Comparison of ENCODE assay signal across 22 cellular contexts in the genomic region with DNA sequence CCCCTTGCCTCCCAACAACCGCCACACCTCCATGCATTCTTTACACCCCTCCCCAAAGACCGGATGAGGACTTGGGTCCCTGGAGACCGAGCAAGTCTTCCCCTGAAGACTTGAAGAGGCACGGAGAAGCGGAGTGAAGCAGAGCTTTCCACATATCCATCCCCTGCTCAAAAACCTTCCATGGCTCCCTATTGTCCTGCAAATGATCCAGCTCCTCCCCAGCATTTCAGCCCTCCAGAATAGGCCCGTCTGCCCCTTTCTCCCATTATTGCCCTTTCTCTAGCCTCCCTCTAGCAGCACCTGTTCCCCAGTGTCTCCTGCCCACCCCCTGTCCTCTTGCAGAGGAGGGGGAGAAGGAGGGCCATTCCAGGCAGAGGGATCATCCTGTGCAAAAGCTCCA. TPM values are rescaled to one million over a fixed set of nuclear protein-coding genes. Genes with fewer than 3 reads are reported as not detected.
DNase-seq lines count a peak whose midpoint lies in the region; ATAC-seq, FAIRE-seq and TF ChIP-seq lines count a peak whose summit lies in the region.
"Had no signal": no experiment of that assay in that cellular context is flagged by ENCODE, and none has a peak within 500 bp of the region (broad histone marks: within the 10 kb centered on the region; RNA-seq: fewer than 3 reads in every experiment).

No MANE protein-coding gene starts in this region.

- H2BK120ac ChIP-seq in neuronal stem cell (ENCODE audit: low read depth, low read length), result no peak overlapping the region

- no peak overlapping the region for H2BK5ac ChIP-seq in neuronal stem cell (ENCODE audit: low read length)

- no peak for ATAC-seq in activated naive CD8-positive, alpha-beta T cell treated with anti-CD3 and anti-CD28 coated beads, Interleukin-2, amount 10 ng/mL, durations not matched to agents 7 days and 5 days (ENCODE audit: low read depth)
- ATAC-seq in GM12878 (no peak), omental fat pad (ENCODE audit: low FRiP score) (no peak)
- ATAC-seq: GM23338, K562 had no signal

- H3K36me3 ChIP-seq in GM12878 (ENCODE audit: control insufficient read depth in 2 of 2, insufficient read depth in 2 of 2, low read length in 1 of 2) (no peaks in the 10 kb centered on the region), neuronal stem cell (replicated peaks in 1 of 2; ENCODE audit: control insufficient read depth in 2 of 2, insufficient read depth in 2 of 2, low read length in 2 of 2) (no peaks in the 10 kb centered on the region), tibial artery (no peaks in the 10 kb centered on the region)

- no peak for TF ChIP-seq RAD21 in GM12878 (IDR thresholded peaks at IDR 0.05; ENCODE audit: insufficient read depth, low read depth, low read length)

- no peak overlapping the region for H3K23ac ChIP-seq in neuronal stem cell (ENCODE audit: low read depth, low read length, poor library complexity)

- WGBS in GM12878 (ENCODE audit: insufficient coverage, insufficient replicate concordance, low lambda C conversion rate, missing lambda C conversion rate), result 7% methylated on average over 6 of the region's 6 CpGs
- no CpG with 5 or more reads among the region's 6 CpGs for WGBS in neuronal stem cell (ENCODE audit: extremely low coverage in 2 of 2, insufficient read length in 2 of 2, insufficient replicate concordance in 1 of 2), 2 donors

- H2AFZ ChIP-seq in GM12878 (ENCODE audit: control insufficient read depth, low read depth, low read length), result no peak overlapping the region
- H2AFZ ChIP-seq in neuronal stem cell (ENCODE audit: low read length), result no peak overlapping the region
- H2AFZ ChIP-seq: GM23338 had no signal

- TF ChIP-seq CTCF in GM12878 (IDR thresholded peaks at IDR 0.05 in 2 of 3, conservative IDR thresholded peaks at IDR 0.05 in 1 of 3; ENCODE audit: control insufficient read depth in 2 of 3, extremely low read depth in 1 of 3, insufficient read depth in 1 of 3, low read depth in 3 of 3, low read length in 3 of 3) (no peak), omental fat pad (IDR thresholded peaks at IDR 0.05) (no peak), tibial artery (IDR thresholded peaks at IDR 0.05) (no peak)

- H3K79me2 ChIP-seq in GM12878 (ENCODE audit: control insufficient read depth, insufficient read depth, low read length), result no peaks in the 10 kb centered on the region

- POLR2A ChIA-PET in activated naive CD8-positive, alpha-beta T cell treated with anti-CD3 and anti-CD28 coated beads, Interleukin-2, amount 10 ng/mL, durations not matched to agents 7 days and 5 days (lab: Charles Lee), result no interaction called here
- POLR2A ChIA-PET in GM12878 (lab: Charles Lee), result no interaction called here

- in situ Hi-C loops in GM12878 (cut with MboI), result no loop called here

- no peaks in the 10 kb centered on the region for H3K36me3 Mint-ChIP-seq in activated naive CD8-positive, alpha-beta T cell treated with anti-CD3 and anti-CD28 coated beads, Interleukin-2, amount 10 ng/mL, durations not matched to agents 7 days and 5 days
- no peaks in the 10 kb centered on the region for H3K36me3 Mint-ChIP-seq in activated naive CD8-positive, alpha-beta T cell treated with anti-CD3 and anti-CD28 coated beads for 36 hours
- H3K36me3 Mint-ChIP-seq: CD4-positive, CD25-positive, alpha-beta regulatory T cell; CD8-positive, alpha-beta memory T cell had no signal

- H4K91ac ChIP-seq in neuronal stem cell (ENCODE audit: low read depth, low read length, poor library complexity), result no peak overlapping the region

- no peaks in the 10 kb centered on the region for H3K4me1 Mint-ChIP-seq in activated naive CD8-positive, alpha-beta T cell treated with anti-CD3 and anti-CD28 coated beads, Interleukin-2, amount 10 ng/mL, durations not matched to agents 7 days and 5 days
- H3K4me1 Mint-ChIP-seq in activated naive CD8-positive, alpha-beta T cell treated with anti-CD3 and anti-CD28 coated beads for 36 hours, result no peaks in the 10 kb centered on the region
- H3K4me1 Mint-ChIP-seq: CD8-positive, alpha-beta memory T cell had no signal

- H3K27me3 ChIP-seq in GM12878 (replicated peaks in 1 of 2; ENCODE audit: control insufficient read depth in 2 of 2, insufficient read depth in 2 of 2, low read length in 1 of 2), result no peaks in the 10 kb centered on the region
- peaks cover 0 to 74% (median 8%) of the 10 kb centered on the region in 3 experiments for H3K27me3 ChIP-seq in neuronal stem cell (ENCODE audit: control insufficient read depth in 3 of 3, insufficient read depth in 3 of 3, low read depth in 1 of 3, low read length in 3 of 3)
- peaks cover 0 to 77% of the 10 kb centered on the region in 2 donors for H3K27me3 ChIP-seq in tibial artery

- no peak overlapping the region for H2BK15ac ChIP-seq in neuronal stem cell (ENCODE audit: low read length)

- H3K14ac ChIP-seq in neuronal stem cell (ENCODE audit: low read length), result no peak overlapping the region

- TF ChIP-seq EP300 in GM12878 (IDR thresholded peaks at IDR 0.05; ENCODE audit: borderline replicate concordance in 1 of 2, control insufficient read depth in 1 of 2, low read depth in 2 of 2, low read length in 2 of 2), result no peak

- H3K27me3 Mint-ChIP-seq in activated naive CD8-positive, alpha-beta T cell treated with anti-CD3 and anti-CD28 coated beads, Interleukin-2, amount 10 ng/mL, durations not matched to agents 7 days and 5 days, result peaks cover 10% of the 10 kb centered on the region
- no peaks in the 10 kb centered on the region for H3K27me3 Mint-ChIP-seq in activated naive CD8-positive, alpha-beta T cell treated with anti-CD3 and anti-CD28 coated beads for 36 hours

- H3K9me3 Mint-ChIP-seq in activated naive CD8-positive, alpha-beta T cell treated with anti-CD3 and anti-CD28 coated beads, Interleukin-2, amount 10 ng/mL, durations not matched to agents 7 days and 5 days, result no peaks in the 10 kb centered on the region
- H3K9me3 Mint-ChIP-seq in activated naive CD8-positive, alpha-beta T cell treated with anti-CD3 and anti-CD28 coated beads for 36 hours, result no peaks in the 10 kb centered on the region
- H3K9me3 Mint-ChIP-seq: CD8-positive, alpha-beta memory T cell; GM23338; H9 had no signal

- no peak overlapping the region for H3K4me3 Mint-ChIP-seq in activated naive CD8-positive, alpha-beta T cell treated with anti-CD3 and anti-CD28 coated beads, Interleukin-2, amount 10 ng/mL, durations not matched to agents 7 days and 5 days
- H3K4me3 Mint-ChIP-seq in activated naive CD8-positive, alpha-beta T cell treated with anti-CD3 and anti-CD28 coated beads for 36 hours, result no peak overlapping the region
- H3K4me3 Mint-ChIP-seq: CD4-positive, CD25-positive, alpha-beta regulatory T cell; CD8-positive, alpha-beta memory T cell; GM23338; H9 had no signal

- RAD21 ChIA-PET in GM12878 (lab: Charles Lee; ENCODE audit: unreplicated experiment), result interaction anchor here (1.2 kb wide), 1 partner anchor 24 kb away, joined by 3 read pairs; no protein-coding TSS in a partner anchor

- H3K4me1 ChIP-seq in GM12878 (ENCODE audit: control insufficient read depth, insufficient read depth, low read length), result peaks cover 21% of the 10 kb centered on the region
- peaks cover 0 to 16% of the 10 kb centered on the region in 2 donors for H3K4me1 ChIP-seq in neuronal stem cell (ENCODE audit: control insufficient read depth in 2 of 2, insufficient read depth in 1 of 2, low read depth in 1 of 2, low read length in 2 of 2)
- no peaks in the 10 kb centered on the region for H3K4me1 ChIP-seq in tibial artery

- H3K18ac ChIP-seq in neuronal stem cell (ENCODE audit: low read length), result peak overlapping the region; percentile 9

- H3K4me3 ChIP-seq in GM12878, result no peak overlapping the region
- no peak overlapping the region for H3K4me3 ChIP-seq in neuronal stem cell (ENCODE audit: low read length in 2 of 2)
- H3K4me3 ChIP-seq in tibial artery, result no peak overlapping the region
- H3K4me3 ChIP-seq: GM23338, K562 had no signal

- TF ChIP-seq POLR2A in GM12878 (IDR thresholded peaks at IDR 0.05; ENCODE audit: low read depth, low read length), result no peak

- H3K9me3 ChIP-seq in GM12878 (replicated peaks; ENCODE audit: control insufficient read depth, insufficient read depth, low read length) (no peaks in the 10 kb centered on the region), neuronal stem cell (replicated peaks in 1 of 2; ENCODE audit: control insufficient read depth in 2 of 2, insufficient read depth in 1 of 2, low read depth in 1 of 2, low read length in 2 of 2) (no peaks in the 10 kb centered on the region), tibial artery (no peaks in the 10 kb centered on the region)

- peak overlapping the region; percentile 56 for H3K27ac Mint-ChIP-seq in activated naive CD8-positive, alpha-beta T cell treated with anti-CD3 and anti-CD28 coated beads, Interleukin-2, amount 10 ng/mL, durations not matched to agents 7 days and 5 days
- H3K27ac Mint-ChIP-seq in activated naive CD8-positive, alpha-beta T cell treated with anti-CD3 and anti-CD28 coated beads for 36 hours, result no peak overlapping the region
- H3K27ac Mint-ChIP-seq: CD4-positive, CD25-positive, alpha-beta regulatory T cell; CD8-positive, alpha-beta memory T cell; GM23338; H9 had no signal

- FAIRE-seq in GM12878 (lab: Jason Lieb, UNC), result no peak
- FAIRE-seq: G401.6, GM18507, HTR-8/SVneo, K562 had no signal

- BruUV-seq in GM12878 (replicated peaks; lab: Mats Ljungman, UMichigan), result no TSS peak

- H3K27ac ChIP-seq in GM12878 (ENCODE audit: control insufficient read depth, insufficient read depth), result no peak overlapping the region
- H3K27ac ChIP-seq in neuronal stem cell (replicated peaks; ENCODE audit: low read length), result no peak overlapping the region
- H3K27ac ChIP-seq in tibial artery, result no peak overlapping the region
- H3K27ac ChIP-seq: 22Rv1 had no signal

- DNase-seq in activated naive CD8-positive, alpha-beta T cell treated with anti-CD3 and anti-CD28 coated beads, Interleukin-2, amount 10 ng/mL, durations not matched to agents 7 days and 5 days, result no peak
- no peak for DNase-seq in activated naive CD8-positive, alpha-beta T cell treated with anti-CD3 and anti-CD28 coated beads for 36 hours
- no peak for DNase-seq in GM12878 (ENCODE audit: low read depth, low spot score)
- no peak for DNase-seq in neuronal stem cell (ENCODE audit: low spot score)
- DNase-seq in omental fat pad (ENCODE audit: low spot score), result no peak
- no peak for DNase-seq in nucleus accumbens (lab: John Stamatoyannopoulos, UW)
- no peak for DNase-seq in tibial artery
- DNase-seq: C1 segment of cervical spinal cord; CD4-positive, CD25-positive, alpha-beta regulatory T cell; CD8-positive, alpha-beta memory T cell; COR-L47; DMS 273 treated with DMSO at 0.1 percent for 48 hours; DMS53; H9; IMR-90 had no signal

- CTCF ChIA-PET in GM12878 (lab: Yijun Ruan, JAX), result interaction anchor here (0.9 to 1.5 kb wide), 2 partner anchors 11 to 82 kb away, joined by 3 to 5 read pairs; no protein-coding TSS in a partner anchor

- no peak overlapping the region for H4K8ac ChIP-seq in neuronal stem cell (ENCODE audit: low read depth, low read length)

- intact Hi-C loops in GM12878 (cut with micrococcal nuclease; ENCODE audit: unreplicated experiment) (no loop called here), tibial artery (cut with DNase I; ENCODE audit: low total_unique reads) (no loop called here)

- no peaks in the 10 kb centered on the region for H3K79me1 ChIP-seq in neuronal stem cell (ENCODE audit: low read depth, low read length)

- H2AK5ac ChIP-seq in neuronal stem cell (ENCODE audit: low read depth, low read length), result peak overlapping the region; percentile 40

- no peak overlapping the region for H2BK12ac ChIP-seq in neuronal stem cell (ENCODE audit: low read length)

- H3K4me2 ChIP-seq in GM12878 (ENCODE audit: control insufficient read depth, insufficient read depth), result no peak overlapping the region
- H3K4me2 ChIP-seq in neuronal stem cell (ENCODE audit: insufficient read depth, low read length, poor library complexity, severe bottlenecking), result no peak overlapping the region
- H3K4me2 ChIP-seq: GM23338 had no signal

- H3K4ac ChIP-seq in neuronal stem cell (ENCODE audit: low read length), result no peak overlapping the region

- H3K9ac ChIP-seq in GM12878 (ENCODE audit: control insufficient read depth, insufficient read depth, low read length), result no peak overlapping the region
- H3K9ac ChIP-seq in neuronal stem cell (ENCODE audit: low read depth, low read length, poor library complexity), result no peak overlapping the region

- SMC1A ChIA-PET in GM12878 (lab: Charles Lee; ENCODE audit: uncharacterized antibody, unreplicated experiment), result interaction anchor here (1.1 to 1.7 kb wide), 2 partner anchors 8 to 10 kb away, joined by 3 to 4 read pairs; no protein-coding TSS in a partner anchor

- no peaks in the 10 kb centered on the region for H4K20me1 ChIP-seq in GM12878 (ENCODE audit: control insufficient read depth, insufficient read depth)

RNA-seq across cellular contexts. Expression of a gene that starts 59.8 kb away (rescaled TPM):
- 100 to 1,000 TPM; 149 to 157 TPM for total RNA-seq in activated naive CD8-positive, alpha-beta T cell treated with anti-CD3 and anti-CD28 coated beads, Interleukin-2, amount 10 ng/mL, durations not matched to agents 7 days and 5 days
- total RNA-seq in activated naive CD8-positive, alpha-beta T cell treated with anti-CD3 and anti-CD28 coated beads for 36 hours, result 10 to 100 TPM; 16.6 to 17.3 TPM
- 94.2 and 114 TPM in 2 replicates for total RNA-seq in GM12878 (2013; cell fraction: nucleolus; rRNA removed)
- 23.2 TPM in 2 replicates for total RNA-seq in GM12878 (2014; rRNA removed)
- total RNA-seq in GM12878 (2014; rRNA removed; fragmentation: Illumina TruSeq; extraction: Trizol), result 17.2 and 18.3 TPM in 2 replicates
- total RNA-seq in GM12878 (2021), result 25.8 and 26.0 TPM in 2 replicates
- polyA plus RNA-seq in GM12878 (2011; ENCODE audit: low read depth), result 7.0 TPM
- 19.4 and 24.1 TPM in 2 replicates for polyA plus RNA-seq in GM12878 (2011; rRNA removed)
- 22.7 and 30.1 TPM in 2 replicates for polyA plus RNA-seq in GM12878 (2011; cell fraction: cytosol; rRNA removed)
- 148 and 167 TPM in 2 replicates for polyA plus RNA-seq in GM12878 (2011; cell fraction: nucleus; rRNA removed)
- polyA plus RNA-seq in GM12878 (2012), result 15.7 and 21.2 TPM in 2 replicates
- polyA plus RNA-seq in GM12878 (2014; fragmentation: Illumina TruSeq; extraction: Trizol), result 9.1 and 16.6 TPM in 2 replicates
- polyA plus RNA-seq in GM12878 (2014; fragmentation: Nextera tagmentation; extraction: Ambion mirVana), result 1 to 10 TPM; 1.5 to 1.8 TPM
- polyA plus RNA-seq in GM12878 (2014; rRNA removed), result 23.6 and 27.3 TPM in 2 replicates
- polyA plus RNA-seq in GM12878 (2016; fragmentation: Nextera tagmentation; extraction: Ambion mirVana), result 10 to 100 TPM; 12.4 TPM
- 14.9 and 23.6 TPM in 2 replicates for polyA minus RNA-seq in GM12878 (2011; rRNA and poly(A)+ RNA removed)
- polyA minus RNA-seq in GM12878 (2011; cell fraction: cytosol; rRNA and poly(A)+ RNA removed), result 5.5 and 6.7 TPM in 2 replicates
- polyA minus RNA-seq in GM12878 (2011; cell fraction: nucleus; rRNA and poly(A)+ RNA removed), result 23.1 and 31.4 TPM in 2 replicates
- polyA plus RNA-seq in neuronal stem cell (2013, experiment 1 of 2), result not detected
- not detected for polyA plus RNA-seq in neuronal stem cell (2013, experiment 2 of 2)
- total RNA-seq in omental fat pad, result 10 to 100 TPM; 17.4 to 83.5 (median 34.4) TPM
- total RNA-seq: A673, GM23338, H9 had no signal
- polyA plus RNA-seq: GM23338 had no signal
